ENCODE assay signal across 26 cellular contexts in genomic region chr12:115407723-115408122, GRCh38.
"Had no signal": no experiment of that assay in that cellular context is flagged by ENCODE, and none has a peak within 500 bp of the region (broad histone marks: within the 10 kb centered on the region; RNA-seq: fewer than 3 reads in every experiment).

No MANE protein-coding gene starts in this region.

- H3K27ac Mint-ChIP-seq: activated CD4-positive, alpha-beta T cell treated with anti-CD3 and anti-CD28 coated beads for 36 hours; activated naive CD8-positive, alpha-beta T cell; brain; endodermal cell; natural killer cell; neural progenitor cell; stimulated activated naive B cell treated with anti-CD40 and anti-IgM and Interleukin-4, amounts not matched to agents 10 μg/mL and 1 μg/mL and 100 μg/mL, for 72 hours had no signal

- H3K36me3 Mint-ChIP-seq: activated naive CD8-positive, alpha-beta T cell; brain; natural killer cell; neural progenitor cell; stimulated activated naive B cell treated with anti-CD40 and anti-IgM and Interleukin-4, amounts not matched to agents 10 μg/mL and 1 μg/mL and 100 μg/mL, for 72 hours had no signal

- H3K4me3 Mint-ChIP-seq: activated CD4-positive, alpha-beta T cell treated with anti-CD3 and anti-CD28 coated beads for 36 hours; activated naive CD8-positive, alpha-beta T cell; brain; endodermal cell; natural killer cell; neural progenitor cell; stimulated activated naive B cell treated with anti-CD40 and anti-IgM and Interleukin-4, amounts not matched to agents 10 μg/mL and 1 μg/mL and 100 μg/mL, for 72 hours had no signal

- H3K27me3 ChIP-seq: adrenal gland, ascending aorta, neural progenitor cell, right atrium auricular region, suprapubic skin, tibial artery, upper lobe of right lung had no signal

- ATAC-seq: activated CD4-positive, alpha-beta T cell treated with anti-CD3 and anti-CD28 coated beads for 36 hours; heart right ventricle; left lobe of liver; lower lobe of right lung; natural killer cell; stimulated activated naive B cell treated with anti-CD40 and anti-IgM and Interleukin-4, amounts not matched to agents 10 μg/mL and 1 μg/mL and 100 μg/mL, for 72 hours; upper lobe of right lung had no signal

- H3K27me3 Mint-ChIP-seq: stimulated activated naive B cell treated with anti-CD40 and anti-IgM and Interleukin-4, amounts not matched to agents 10 μg/mL and 1 μg/mL and 100 μg/mL, for 72 hours had no signal

- DNase-seq: activated CD4-positive, alpha-beta T cell treated with anti-CD3 and anti-CD28 coated beads for 36 hours; activated CD4-positive, CD25-positive, alpha-beta regulatory T cell; activated effector memory CD4-positive, alpha-beta T cell treated with Interleukin-2 at 50 U/mL for 16 hours; activated naive CD4-positive, alpha-beta T cell treated with Interleukin-2 at 50 U/mL for 16 hours; adrenal gland; central memory CD4-positive, alpha-beta T cell; endodermal cell; foreskin melanocyte; heart right ventricle; kidney glomerular epithelial cell; lower lobe of right lung; mesendoderm; natural killer cell; stimulated activated CD4-positive, alpha-beta T cell treated with anti-CD3 and anti-CD28 coated beads, Interleukin-15, amount 100 ng/mL, for 24 hours; stimulated activated CD4-positive, alpha-beta T cell treated with anti-CD3 and anti-CD28 coated beads, Interleukin-2, amount 100 ng/mL, for 24 hours; stimulated activated naive B cell treated with anti-CD40 and anti-IgM and Interleukin-4, amounts not matched to agents 10 μg/mL and 1 μg/mL and 100 μg/mL, for 72 hours; tibial artery; upper lobe of right lung had no signal

- H3K27ac ChIP-seq: adrenal gland, ascending aorta, esophagus muscularis mucosa, heart right ventricle, lower lobe of right lung, neural progenitor cell, right atrium auricular region, suprapubic skin, tibial artery, upper lobe of right lung had no signal

- H3K4me1 Mint-ChIP-seq: activated CD4-positive, alpha-beta T cell treated with anti-CD3 and anti-CD28 coated beads for 36 hours; brain; natural killer cell; stimulated activated naive B cell treated with anti-CD40 and anti-IgM and Interleukin-4, amounts not matched to agents 10 μg/mL and 1 μg/mL and 100 μg/mL, for 72 hours had no signal

- H3K9me3 Mint-ChIP-seq: neural progenitor cell had no signal

- H3K4me1 ChIP-seq: adrenal gland, lower lobe of right lung, suprapubic skin, upper lobe of right lung had no signal
